In the genomic region with DNA sequence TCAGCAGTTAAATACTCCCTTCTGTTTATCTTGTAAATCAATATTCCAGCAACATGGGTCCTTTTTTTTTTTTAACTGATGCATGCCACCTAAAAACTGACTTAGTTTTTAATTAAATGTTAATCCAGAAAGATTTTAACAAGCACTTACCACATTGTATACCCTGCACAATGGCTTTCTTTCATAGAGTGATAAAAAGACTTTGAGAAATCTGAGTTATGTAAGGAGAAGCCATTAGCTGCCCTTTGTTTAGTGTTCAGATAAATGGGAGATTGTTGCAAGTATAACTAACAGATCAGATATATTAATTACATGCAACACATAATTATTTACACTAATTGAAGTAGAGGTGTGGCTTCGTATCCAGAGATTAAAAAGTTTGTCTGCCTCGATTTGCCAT, we compare ENCODE assay signal across 22 cellular contexts. TPM values are rescaled to one million over a fixed set of nuclear protein-coding genes. Genes with fewer than 3 reads are reported as not detected.
A peak's percentile ranks its signal among the peaks of the same experiment; 100 is the strongest.
DNase-seq lines count a peak whose midpoint lies in the region.
"Had no signal": no experiment of that assay in that cellular context is flagged by ENCODE, and none has a peak within 500 bp of the region (broad histone marks: within the 10 kb centered on the region; RNA-seq: fewer than 3 reads in every experiment).

No MANE protein-coding gene starts in this region.

- H3K9me3 Mint-ChIP-seq in activated CD4-positive, alpha-beta T cell treated with anti-CD3 and anti-CD28 coated beads, Interleukin-2, amount 10 ng/mL, durations not matched to agents 24 days and 14 days, result no peaks in the 10 kb centered on the region
- H3K9me3 Mint-ChIP-seq: CD8-positive, alpha-beta T cell had no signal

- H3K27me3 Mint-ChIP-seq in activated CD4-positive, alpha-beta T cell treated with anti-CD3 and anti-CD28 coated beads, Interleukin-2, amount 10 ng/mL, durations not matched to agents 24 days and 14 days, result no peaks in the 10 kb centered on the region

- H3K27ac ChIP-seq in angular gyrus (ENCODE audit: low read depth, low read length) (peak overlapping the region; percentile 64), substantia nigra (ENCODE audit: low read depth, low read length, poor library complexity, severe bottlenecking) (peak overlapping the region; percentile 29)
- H3K27ac ChIP-seq: BLaER1 treated with 17β-estradiol and CSF1 and Interleukin-3, amounts not matched to agents 10 nM and 100 nM; SK-N-MC had no signal

- DNase-seq in COLO829 (ENCODE audit: low spot score) (peak; percentile 38), globus pallidus (ENCODE audit: low spot score) (peak; percentile 73), substantia nigra (lab: John Stamatoyannopoulos, UW) (no peak), GM03348 (ENCODE audit: low spot score) (no peak), H4 (ENCODE audit: low spot score) (no peak), NCI-H1417 treated with DMSO at 0.1 percent for 48 hours (lab: John Stamatoyannopoulos, UW) (no peak)
- no peak for DNase-seq in activated CD4-positive, alpha-beta T cell treated with anti-CD3 and anti-CD28 coated beads, Interleukin-2, amount 10 ng/mL, durations not matched to agents 24 days and 14 days
- DNase-seq: AML-193; CD8-positive, alpha-beta T cell; DMS79 treated with DMSO at 0.1 percent for 48 hours; GF-D8; NCI-H1048; NCI-H1417; NCI-H1694 treated with DMSO at 0.1 percent for 48 hours; NCI-H2081; NCI-H2227 treated with DMSO at 0.1 percent for 48 hours; NCI-H526 treated with DMSO at 0.1 percent for 48 hours; SHP77 treated with DMSO at 0.1 percent for 48 hours had no signal

- H3K4me1 Mint-ChIP-seq in activated CD4-positive, alpha-beta T cell treated with anti-CD3 and anti-CD28 coated beads, Interleukin-2, amount 10 ng/mL, durations not matched to agents 24 days and 14 days, result peaks cover 13% of the 10 kb centered on the region

- H3K36me3 Mint-ChIP-seq in activated CD4-positive, alpha-beta T cell treated with anti-CD3 and anti-CD28 coated beads, Interleukin-2, amount 10 ng/mL, durations not matched to agents 24 days and 14 days (ENCODE audit: low read depth), result peaks cover 6% of the 10 kb centered on the region

- H3K27ac Mint-ChIP-seq in activated CD4-positive, alpha-beta T cell treated with anti-CD3 and anti-CD28 coated beads, Interleukin-2, amount 10 ng/mL, durations not matched to agents 24 days and 14 days, result no peak overlapping the region
- H3K27ac Mint-ChIP-seq: CD8-positive, alpha-beta T cell had no signal

- no peak overlapping the region for H3K4me3 Mint-ChIP-seq in activated CD4-positive, alpha-beta T cell treated with anti-CD3 and anti-CD28 coated beads, Interleukin-2, amount 10 ng/mL, durations not matched to agents 24 days and 14 days
- H3K4me3 Mint-ChIP-seq: CD8-positive, alpha-beta T cell had no signal

- intact Hi-C loops in activated CD4-positive, alpha-beta T cell treated with anti-CD3 and anti-CD28 coated beads, Interleukin-2, amount 10 ng/mL, durations not matched to agents 24 days and 14 days (cut with micrococcal nuclease), result no loop called here

RNA-seq across cellular contexts. Expression of a gene that starts 22.7 kb away (rescaled TPM):
- 3.2 and 4.3 TPM in 2 replicates for total RNA-seq in H4 (2014; rRNA removed; shearing (Covaris generic))
- 105 and 107 TPM in 2 replicates for total RNA-seq in activated CD4-positive, alpha-beta T cell treated with anti-CD3 and anti-CD28 coated beads, Interleukin-2, amount 10 ng/mL, durations not matched to agents 24 days and 14 days
- total RNA-seq: HT-29 had no signal

Comparison
In these comparisons a context has a peak if more than half of its experiments do, and no peak if none do; other contexts are left out.
1. DNase-seq: peak in COLO829 (single experiment) and globus pallidus (single experiment); none in substantia nigra (0 of 49), GM03348 (single experiment), H4 (single experiment), NCI-H1417 treated with DMSO at 0.1 percent for 48 hours (single experiment) and activated CD4-positive, alpha-beta T cell treated with anti-CD3 and anti-CD28 coated beads, Interleukin-2, amount 10 ng/mL, durations not matched to agents 24 days and 14 days (single experiment).
2. RNA of a gene that starts 22.7 kb away (total RNA-seq): 105 to 107 TPM in activated CD4-positive, alpha-beta T cell treated with anti-CD3 and anti-CD28 coated beads, Interleukin-2, amount 10 ng/mL, durations not matched to agents 24 days and 14 days; 3.2 to 4.3 TPM in H4; every median in the first group is over 10 times any median in the second.